In genomic region chr20:43943725-43944124, GRCh38 we compare ENCODE assay signal across 14 cellular contexts. TPM values are rescaled to one million over a fixed set of nuclear protein-coding genes. Genes with fewer than 3 reads are reported as not detected.
A peak's percentile ranks its signal among the peaks of the same experiment; 100 is the strongest.
DNase-seq lines count a peak whose midpoint lies in the region; ATAC-seq, FAIRE-seq and TF ChIP-seq lines count a peak whose summit lies in the region.
"Had no signal": no experiment of that assay in that cellular context is flagged by ENCODE, and none has a peak within 500 bp of the region (broad histone marks: within the 10 kb centered on the region; RNA-seq: fewer than 3 reads in every experiment).

No MANE protein-coding gene starts in this region.

- DNase-seq in A673 (ENCODE audit: low spot score): no peak
- no peak for DNase-seq in CD14-positive monocyte (ENCODE audit: low spot score)
- DNase-seq in K562 (ENCODE audit: extremely low read depth in 1 of 4, low spot score in 3 of 4): no peak
- DNase-seq in SW480 (ENCODE audit: low spot score): no peak
- no peak for DNase-seq in Kasumi-1 (lab: John Stamatoyannopoulos, UW)
- DNase-seq: Caco-2, H7, NCI-H1092, Right ventricle myocardium superior had no signal

- BruUV-seq in A673 (replicated peaks; lab: Mats Ljungman, UMichigan) (no TSS peak), K562 (replicated peaks; lab: Mats Ljungman, UMichigan) (no TSS peak)

- H3K4me3 ChIP-seq in A673 (ENCODE audit: low read depth, low read length, poor library complexity, severe bottlenecking) (no peak overlapping the region), Loucy (ENCODE audit: low read length, poor library complexity, severe bottlenecking) (no peak overlapping the region), K562 (no peak overlapping the region), gastroesophageal sphincter (no peak overlapping the region)
- H3K4me3 ChIP-seq: BLaER1, Peyer's patch had no signal

- TF ChIP-seq CTCF in A673 (conservative IDR thresholded peaks at IDR 0.05; ENCODE audit: low read depth, low read length) (no peak), CD14-positive monocyte (IDR thresholded peaks at IDR 0.05) (no peak), Loucy (conservative IDR thresholded peaks at IDR 0.05; ENCODE audit: low read length) (no peak), K562 (IDR thresholded peaks at IDR 0.05 in 2 of 3, conservative IDR thresholded peaks at IDR 0.05 in 1 of 3; ENCODE audit: insufficient read depth in 2 of 3, low read depth in 1 of 3, low read length in 3 of 3) (no peak), gastroesophageal sphincter (IDR thresholded peaks at IDR 0.05) (no peak)

- H3K36me3 Mint-ChIP-seq in CD14-positive monocyte: peaks cover 6 to 11% of the 10 kb centered on the region in 2 donors

- no peaks in the 10 kb centered on the region for H3K79me2 ChIP-seq in Loucy (ENCODE audit: insufficient read depth, low read length)
- H3K79me2 ChIP-seq in K562 (ENCODE audit: control insufficient read depth, insufficient read depth, low read length): no peaks in the 10 kb centered on the region

- no peak overlapping the region for H3K4me3 Mint-ChIP-seq in CD14-positive monocyte

- intact Hi-C loops in A673 (cut with micrococcal nuclease; ENCODE audit: unreplicated experiment): no loop called here
- intact Hi-C loops in CD14-positive monocyte (cut with micrococcal nuclease): loop anchor here in 1 of 2 donors (5.0 kb wide), 1 partner anchor 191 kb away; no protein-coding TSS in a partner anchor
- intact Hi-C loops in K562 (cut with micrococcal nuclease): no loop called here

- H3K4me1 Mint-ChIP-seq in CD14-positive monocyte: peaks cover 77% of the 10 kb centered on the region

- no peak for TF ChIP-seq RAD21 in K562 (CRISPR knock-in tag; conservative IDR thresholded peaks at IDR 0.05 in 1 of 2, IDR thresholded peaks at IDR 0.05 in 1 of 2)

- H3K27ac Mint-ChIP-seq in CD14-positive monocyte: peak overlapping the region; percentile 69 to 99 (median 98)

- peaks cover 0 to 5% (median 0%) of the 10 kb centered on the region in 3 donors for H3K27me3 Mint-ChIP-seq in CD14-positive monocyte (ENCODE audit: low read depth in 3 of 3)

- no peaks in the 10 kb centered on the region for H3K9me1 ChIP-seq in K562 (ENCODE audit: control insufficient read depth, insufficient read depth, low read length)

- peak overlapping the region; percentile 77 for H3K27ac ChIP-seq in A673 (ENCODE audit: low read depth, low read length, poor library complexity, severe bottlenecking)
- no peak overlapping the region for H3K27ac ChIP-seq in K562 (ENCODE audit: extremely low read depth, low read depth, low read length)
- no peak overlapping the region for H3K27ac ChIP-seq in gastroesophageal sphincter

- H2AFZ ChIP-seq in Loucy (ENCODE audit: low read length) (no peak overlapping the region), K562 (ENCODE audit: low read depth, low read length) (no peak overlapping the region)

- H3K4me1 ChIP-seq in A673 (ENCODE audit: insufficient read depth, low read length, poor library complexity, severe bottlenecking): peaks cover 93% of the 10 kb centered on the region
- H3K4me1 ChIP-seq in Loucy (ENCODE audit: insufficient read depth, low read length, poor library complexity, severe bottlenecking): peaks cover 91% of the 10 kb centered on the region
- H3K4me1 ChIP-seq in K562 (replicated peaks in 1 of 2; ENCODE audit: control insufficient read depth in 2 of 2, insufficient read depth in 2 of 2, low read length in 2 of 2): no peaks in the 10 kb centered on the region; a peak in 1 of 5 replicates
- H3K4me1 ChIP-seq in gastroesophageal sphincter: peaks cover 0 to 63% (median 18%) of the 10 kb centered on the region in 3 donors
- H3K4me1 ChIP-seq: Caco-2 had no signal

- H4K20me1 ChIP-seq in Loucy (ENCODE audit: insufficient read depth, low read length, poor library complexity, severe bottlenecking) (no peaks in the 10 kb centered on the region), K562 (replicated peaks; ENCODE audit: control insufficient read depth, insufficient read depth, low read length) (peaks cover 5% of the 10 kb centered on the region; the same call in 1 of the 2 replicates)

- H3K9me3 Mint-ChIP-seq in CD14-positive monocyte: peaks cover 0 to 3% (median 0%) of the 10 kb centered on the region in 7 donors

- no peaks in the 10 kb centered on the region for H3K9me2 ChIP-seq in Loucy (replicated peaks; ENCODE audit: low read depth, low read length)

- in situ Hi-C loops in K562 (cut with MboI): no loop called here

- POLR2A ChIA-PET in A673 (lab: Charles Lee; ENCODE audit: low non-redundant PET): no interaction called here
- POLR2A ChIA-PET in K562 (lab: Yijun Ruan, JAX): interaction anchor here (0.7 to 1.0 kb wide), 2 partner anchors 133 to 144 kb away, joined by 3 to 4 read pairs; no protein-coding TSS in a partner anchor

- peak overlapping the region; percentile 74 for H3K4me2 ChIP-seq in Loucy (ENCODE audit: low read depth, low read length, poor library complexity, severe bottlenecking)
- no peak overlapping the region for H3K4me2 ChIP-seq in K562 (ENCODE audit: insufficient read depth, low read length)

- CTCF ChIA-PET in A673 (lab: Charles Lee) (no interaction called here), K562 (lab: Yijun Ruan, JAX; ENCODE audit: low intra/inter-chr PET ratio) (no interaction called here)

- H3K27me3 ChIP-seq in A673 (replicated peaks; ENCODE audit: insufficient read depth, low read depth, low read length, poor library complexity): no peaks in the 10 kb centered on the region
- no peaks in the 10 kb centered on the region for H3K27me3 ChIP-seq in Loucy (ENCODE audit: insufficient read depth, low read length, poor library complexity, severe bottlenecking)
- peaks cover 5 to 46% of the 10 kb centered on the region in 2 experiments; a peak in 3 of 5 replicates for H3K27me3 ChIP-seq in K562 (ENCODE audit: control insufficient read depth in 2 of 2, insufficient read depth in 2 of 2, low read length in 2 of 2)
- H3K27me3 ChIP-seq in gastroesophageal sphincter: no peaks in the 10 kb centered on the region
- H3K27me3 ChIP-seq: Peyer's patch had no signal

- TF ChIP-seq EP300 in K562 (IDR thresholded peaks at IDR 0.05; ENCODE audit: low read length) (no peak), gastroesophageal sphincter (IDR thresholded peaks at IDR 0.05) (no peak)

- H3K9ac ChIP-seq in Loucy (ENCODE audit: low read depth, low read length, poor library complexity, severe bottlenecking) (no peak overlapping the region), K562 (ENCODE audit: insufficient read depth in 1 of 2, low read depth in 2 of 2, low read length in 2 of 2) (no peak overlapping the region)
- H3K9ac ChIP-seq: BLaER1 had no signal

- TF ChIP-seq POLR2A in K562 (conservative IDR thresholded peaks at IDR 0.05): no peak
- TF ChIP-seq POLR2A in gastroesophageal sphincter (IDR thresholded peaks at IDR 0.05): no peak

- WGBS in K562 (ENCODE audit: insufficient coverage, low coverage, missing lambda C conversion rate): 5% methylated on average over 5 of the region's 5 CpGs
- 84 to 90% methylated on average over 4 to 5 of the region's 5 CpGs for WGBS in gastroesophageal sphincter (ENCODE audit: low coverage in 1 of 2), 2 donors

- H3K9me3 ChIP-seq in A673 (ENCODE audit: low read depth, low read length, poor library complexity, severe bottlenecking) (no peaks in the 10 kb centered on the region), Loucy (ENCODE audit: insufficient read depth, low read depth, low read length) (no peaks in the 10 kb centered on the region), K562 (replicated peaks; ENCODE audit: control insufficient read depth, insufficient read depth, low read depth, low read length) (no peaks in the 10 kb centered on the region), gastroesophageal sphincter (no peaks in the 10 kb centered on the region)
- H3K9me3 ChIP-seq: BLaER1, Caco-2, Peyer's patch had no signal

- ATAC-seq in K562 (no peak), gastroesophageal sphincter (no peak)
- ATAC-seq: SK-N-SH treated with all-trans-retinoic acid at 6 μM for 48 hours had no signal

- H3F3A ChIP-seq in Loucy (ENCODE audit: low read depth): 0 out of 2 replicates have a peak, but pooled peaks cover 4% of the 10 kb centered on the region

- H3K36me3 ChIP-seq in A673 (ENCODE audit: insufficient read depth, low read length, poor library complexity, severe bottlenecking): no peaks in the 10 kb centered on the region
- no peaks in the 10 kb centered on the region for H3K36me3 ChIP-seq in Loucy (ENCODE audit: insufficient read depth, low read length)
- no peaks in the 10 kb centered on the region for H3K36me3 ChIP-seq in K562 (ENCODE audit: control insufficient read depth, insufficient read depth, low read length)
- no peaks in the 10 kb centered on the region for H3K36me3 ChIP-seq in gastroesophageal sphincter
- H3K36me3 ChIP-seq: BLaER1, Peyer's patch had no signal

- FAIRE-seq in K562 (lab: Jason Lieb, UNC): no peak

TF ChIP-seq in K562, 482 proteins besides CTCF, POLR2A, EP300 and RAD21 (continues in another document):
- no peak for TF ChIP-seq RCOR1 (IDR thresholded peaks at IDR 0.05; ENCODE audit: borderline replicate concordance in 1 of 2, low read depth in 2 of 2, low read length in 2 of 2)
- TF ChIP-seq MCM5 (IDR thresholded peaks at IDR 0.05; ENCODE audit: low read depth): no peak

RNA-seq across cellular contexts. Expression of gene TOX2, which starts 29.1 kb away (rescaled TPM):
- total RNA-seq in A673 (2021): 107 and 117 TPM in 2 replicates
- under 1 TPM; 0.39 to 0.47 TPM for polyA plus RNA-seq in CD14-positive monocyte
- total RNA-seq in K562 (2011; cell fraction: chromatin; rRNA removed; ENCODE audit: low replicate concordance): not detected in 2 replicates
- total RNA-seq in K562 (2011; cell fraction: nucleolus; rRNA removed): not detected in 2 replicates
- total RNA-seq in K562 (2011; cell fraction: nucleoplasm; rRNA removed): not detected in 2 replicates
- total RNA-seq in K562 (2014; rRNA removed): not detected in 2 replicates
- total RNA-seq in K562 (2014; rRNA removed; fragmentation: Illumina TruSeq; extraction: Trizol): not detected in 2 replicates
- total RNA-seq in K562 (2015; rRNA removed; fragmentation: Illumina TruSeq; extraction: Trizol): not detected in 2 replicates
- total RNA-seq in K562 (2021): not detected in 2 replicates
- not detected in 2 replicates for polyA plus RNA-seq in K562 (2011; rRNA removed)
- not detected in 2 replicates for polyA plus RNA-seq in K562 (2011; cell fraction: cytosol; rRNA removed)
- polyA plus RNA-seq in K562 (2011; cell fraction: nucleus; rRNA removed): not detected in 2 replicates
- polyA plus RNA-seq in K562 (2012): 0.05 and 0.18 TPM in 2 replicates
- not detected in 2 replicates for polyA plus RNA-seq in K562 (2014; fragmentation: Illumina TruSeq; extraction: Trizol)
- polyA plus RNA-seq in K562 (2014; fragmentation: Nextera tagmentation; extraction: Ambion mirVana): not detected
- not detected in 2 replicates for polyA plus RNA-seq in K562 (2014; rRNA removed)
- not detected in 2 replicates for polyA minus RNA-seq in K562 (2011; rRNA and poly(A)+ RNA removed)
- not detected in 2 replicates for polyA minus RNA-seq in K562 (2011; cell fraction: cytosol; rRNA and poly(A)+ RNA removed)
- not detected in 2 replicates for polyA minus RNA-seq in K562 (2011; cell fraction: nucleus; rRNA and poly(A)+ RNA removed)
- total RNA-seq in gastroesophageal sphincter: 10 to 100 TPM; 16.4 to 47.8 (median 40.3) TPM
- total RNA-seq: Caco-2 had no signal

Comparison
In these comparisons a context has a peak if more than half of its experiments do, and no peak if none do; other contexts are left out.
1. RNA of gene TOX2, which starts 29.1 kb away (total RNA-seq): 107 to 117 TPM in A673 and 16.4 to 47.8 TPM in gastroesophageal sphincter; not detected in K562; every median in the first group is over 10 times any median in the second.